ENCODE assay signal across 19 cellular contexts in genomic region chr2:109636290-109636675, GRCh38. TPM values are rescaled to one million over a fixed set of nuclear protein-coding genes. Genes with fewer than 3 reads are reported as not detected.
DNase-seq lines count a peak whose midpoint lies in the region; ATAC-seq and TF ChIP-seq lines count a peak whose summit lies in the region.
"Had no signal": no experiment of that assay in that cellular context is flagged by ENCODE, and none has a peak within 500 bp of the region (broad histone marks: within the 10 kb centered on the region; RNA-seq: fewer than 3 reads in every experiment).

No MANE protein-coding gene starts in this region.

- no peaks in the 10 kb centered on the region for H3K9me2 ChIP-seq in GM23248 (ENCODE audit: insufficient read depth)

- H3K4me2 ChIP-seq in GM23248 (ENCODE audit: unreplicated experiment) = no peak overlapping the region

- H3K4me1 ChIP-seq in GM23248 (ENCODE audit: insufficient read depth) = peaks cover 25% of the 10 kb centered on the region
- no peaks in the 10 kb centered on the region for H3K4me1 ChIP-seq in thymus (ENCODE audit: control insufficient read depth, insufficient read depth, low read length)

- no peak overlapping the region for H3K9ac ChIP-seq in GM23248

- H3K36me3 ChIP-seq in GM23248 (ENCODE audit: low read depth) (no peaks in the 10 kb centered on the region), thymus (ENCODE audit: control insufficient read depth, insufficient read depth) (no peaks in the 10 kb centered on the region)
- H3K36me3 ChIP-seq: neutrophil, thoracic aorta had no signal

- POLR2A ChIA-PET in activated CD4-positive, alpha-beta memory T cell treated with anti-CD3 and anti-CD28 coated beads, Interleukin-2, amount 10 ng/mL, durations not matched to agents 7 days and 5 days (lab: Charles Lee) = no interaction called here

- intact Hi-C loops in left colon (cut with DNase I, micrococcal nuclease) = no loop called here

- H3K27ac ChIP-seq in GM23248 = peak overlapping the region; percentile 14; the same call in 1 of the 2 replicates
- peak overlapping the region; percentile 64 for H3K27ac ChIP-seq in thymus (ENCODE audit: low read depth)
- H3K27ac ChIP-seq: neutrophil, thoracic aorta had no signal

- no peak overlapping the region for H3K4me3 Mint-ChIP-seq in activated CD4-positive, alpha-beta memory T cell treated with anti-CD3 and anti-CD28 coated beads, Interleukin-2, amount 10 ng/mL, durations not matched to agents 7 days and 5 days
- H3K4me3 Mint-ChIP-seq: activated naive CD8-positive, alpha-beta T cell treated with anti-CD3 and anti-CD28 coated beads for 36 hours; activated T-helper 17 cell treated with anti-CD3 and anti-CD28 coated beads, Interleukin-2, amount 50 U/mL, for 72 hours had no signal

- H3K36me3 Mint-ChIP-seq in activated CD4-positive, alpha-beta memory T cell treated with anti-CD3 and anti-CD28 coated beads, Interleukin-2, amount 10 ng/mL, durations not matched to agents 7 days and 5 days (ENCODE audit: low read depth) = no peaks in the 10 kb centered on the region
- H3K36me3 Mint-ChIP-seq: activated naive CD8-positive, alpha-beta T cell treated with anti-CD3 and anti-CD28 coated beads for 36 hours had no signal

- H3K9me3 ChIP-seq in GM23248 (ENCODE audit: low read depth) = no peaks in the 10 kb centered on the region
- H3K9me3 ChIP-seq in thymus (ENCODE audit: control insufficient read depth) = no peaks in the 10 kb centered on the region
- H3K9me3 ChIP-seq: mucosa of descending colon, neutrophil, thoracic aorta had no signal

- H3K79me2 ChIP-seq in GM23248 (ENCODE audit: insufficient read depth) = no peaks in the 10 kb centered on the region

- DNase-seq in GM23248 = peak; percentile 66
- peak; percentile 57 for DNase-seq in SKM-1 (lab: John Stamatoyannopoulos, UW; ENCODE audit: unreplicated experiment)
- peak; percentile 52 for DNase-seq in fibroblast of the aortic adventitia (ENCODE audit: low read depth)
- no peak for DNase-seq in activated CD4-positive, alpha-beta memory T cell treated with anti-CD3 and anti-CD28 coated beads, Interleukin-2, amount 10 ng/mL, durations not matched to agents 7 days and 5 days
- no peak for DNase-seq in left colon
- DNase-seq in 8988T = no peak
- DNase-seq: activated CD4-positive, alpha-beta T cell treated with anti-CD3 and anti-CD28 coated beads for 1 hour; activated naive CD8-positive, alpha-beta T cell treated with anti-CD3 and anti-CD28 coated beads for 36 hours; cortex of kidney; mucosa of descending colon; NCI-H187 treated with DMSO at 0.1 percent for 48 hours; NCI-H345; retina; T1000 had no signal

- in situ Hi-C loops in GM23248 (cut with MboI) = no loop called here

- H2AFZ ChIP-seq in GM23248 = no peak overlapping the region

- peaks cover 32% of the 10 kb centered on the region for H3F3A ChIP-seq in GM23248 (ENCODE audit: insufficient read depth)

- H3K27ac Mint-ChIP-seq in activated CD4-positive, alpha-beta memory T cell treated with anti-CD3 and anti-CD28 coated beads, Interleukin-2, amount 10 ng/mL, durations not matched to agents 7 days and 5 days = no peak overlapping the region
- H3K27ac Mint-ChIP-seq: activated naive CD8-positive, alpha-beta T cell treated with anti-CD3 and anti-CD28 coated beads for 36 hours; activated T-helper 17 cell treated with anti-CD3 and anti-CD28 coated beads, Interleukin-2, amount 50 U/mL, for 72 hours had no signal

- H3K9me3 Mint-ChIP-seq in activated CD4-positive, alpha-beta memory T cell treated with anti-CD3 and anti-CD28 coated beads, Interleukin-2, amount 10 ng/mL, durations not matched to agents 7 days and 5 days = no peaks in the 10 kb centered on the region
- H3K9me3 Mint-ChIP-seq: activated naive CD8-positive, alpha-beta T cell treated with anti-CD3 and anti-CD28 coated beads for 36 hours; activated T-helper 17 cell treated with anti-CD3 and anti-CD28 coated beads, Interleukin-2, amount 50 U/mL, for 72 hours had no signal

- peaks cover under 1% of the 10 kb centered on the region for H3K27me3 Mint-ChIP-seq in activated CD4-positive, alpha-beta memory T cell treated with anti-CD3 and anti-CD28 coated beads, Interleukin-2, amount 10 ng/mL, durations not matched to agents 7 days and 5 days

- peaks cover 30% of the 10 kb centered on the region for H3K4me1 Mint-ChIP-seq in activated CD4-positive, alpha-beta memory T cell treated with anti-CD3 and anti-CD28 coated beads, Interleukin-2, amount 10 ng/mL, durations not matched to agents 7 days and 5 days

- ATAC-seq in left colon = no peak
- ATAC-seq: activated T-helper 17 cell treated with anti-CD3 and anti-CD28 coated beads, Interleukin-2, amount 50 U/mL, for 72 hours; mucosa of descending colon; SK-N-SH treated with all-trans-retinoic acid at 6 μM for 48 hours had no signal

- TF ChIP-seq CTCF in fibroblast of the aortic adventitia (IDR thresholded peaks at IDR 0.05; ENCODE audit: insufficient read depth, low read length) = no peak

- CTCF ChIA-PET in activated CD4-positive, alpha-beta memory T cell treated with anti-CD3 and anti-CD28 coated beads, Interleukin-2, amount 10 ng/mL, durations not matched to agents 7 days and 5 days (lab: Charles Lee) = no interaction called here

- H4K20me1 ChIP-seq in GM23248 (ENCODE audit: insufficient read depth) = no peaks in the 10 kb centered on the region

- H3K27me3 ChIP-seq in GM23248 (replicated peaks; ENCODE audit: insufficient read depth) (no peaks in the 10 kb centered on the region), thymus (ENCODE audit: control insufficient read depth, insufficient read depth) (no peaks in the 10 kb centered on the region)

- H3K4me3 ChIP-seq in GM23248 (no peak overlapping the region), fibroblast of the aortic adventitia (ENCODE audit: low read depth, low read length) (no peak overlapping the region), thymus (ENCODE audit: low read length) (no peak overlapping the region)
- H3K4me3 ChIP-seq: mucosa of descending colon, thoracic aorta had no signal

RNA-seq across cellular contexts. Expression of gene SOWAHC, which starts 22.1 kb away (rescaled TPM):
- 43.6 and 46.0 TPM in 2 replicates for total RNA-seq in GM23248 (2014; rRNA removed; shearing (Covaris generic))
- polyA plus RNA-seq in GM23248 (2016; fragmentation: Nextera tagmentation; extraction: Ambion mirVana) (18.0 and 19.8 TPM in 2 replicates), thymus (7.4 TPM)
- total RNA-seq in fibroblast of the aortic adventitia (ENCODE audit: low replicate concordance) (9.3 and 14.6 TPM in 2 replicates), left colon (10 to 100 TPM; 42.4 to 55.8 TPM)
- total RNA-seq in activated CD4-positive, alpha-beta memory T cell treated with anti-CD3 and anti-CD28 coated beads, Interleukin-2, amount 10 ng/mL, durations not matched to agents 7 days and 5 days = 1 to 10 TPM in 1 of 2 experiments, under 1 TPM in 1; 0.90 to 1.1 TPM

RNA-seq across cellular contexts. Expression of gene SEPTIN10, which starts 22.5 kb away (rescaled TPM):
- total RNA-seq in GM23248 (2014; rRNA removed; shearing (Covaris generic)) = 129 and 152 TPM in 2 replicates
- polyA plus RNA-seq in GM23248 (2016; fragmentation: Nextera tagmentation; extraction: Ambion mirVana) (142 and 144 TPM in 2 replicates), thymus (42.4 TPM)
- total RNA-seq in fibroblast of the aortic adventitia (ENCODE audit: low replicate concordance) (137 and 145 TPM in 2 replicates), left colon (10 to 100 TPM; 77.1 to 80.8 TPM)
- 1 to 10 TPM; 3.8 to 4.1 TPM for total RNA-seq in activated CD4-positive, alpha-beta memory T cell treated with anti-CD3 and anti-CD28 coated beads, Interleukin-2, amount 10 ng/mL, durations not matched to agents 7 days and 5 days

Comparison
In these comparisons a context has a peak if more than half of its experiments do, and no peak if none do; other contexts are left out.
1. DNase-seq: peak in GM23248 (single experiment), SKM-1 (single experiment) and fibroblast of the aortic adventitia (single experiment); none in activated CD4-positive, alpha-beta memory T cell treated with anti-CD3 and anti-CD28 coated beads, Interleukin-2, amount 10 ng/mL, durations not matched to agents 7 days and 5 days (single experiment), left colon (0 of 2) and 8988T (single experiment).
2. RNA of gene SEPTIN10, which starts 22.5 kb away (total RNA-seq): 129 to 152 TPM in GM23248, 137 to 145 TPM in fibroblast of the aortic adventitia and 77.1 to 80.8 TPM in left colon; 3.8 to 4.1 TPM in activated CD4-positive, alpha-beta memory T cell treated with anti-CD3 and anti-CD28 coated beads, Interleukin-2, amount 10 ng/mL, durations not matched to agents 7 days and 5 days; every median in the first group is over 10 times any median in the second.